Comparison of ENCODE assay signal across 1 cellular context in genomic region chr14:74084277-74085046, GRCh38.
TF ChIP-seq lines count a peak whose summit lies in the region.

ALDH6A1 (minus strand) TSS chr14:74084453; CDS start chr14:74084394, 59 bp downstream.
LIN52 (plus strand) TSS chr14:74084956; CDS start chr14:74084975, 19 bp downstream.

TF ChIP-seq in SK-N-SH, 30 proteins besides CTCF, POLR2A, EP300 and RAD21 (continued from another document):
- TF ChIP-seq USF1 (IDR thresholded peaks at IDR 0.05; ENCODE audit: borderline replicate concordance, low read depth) (peak; percentile 95), CHD2 (IDR thresholded peaks at IDR 0.05; ENCODE audit: low read length, partially characterized antibody) (peak; percentile 27), FOSL2 (IDR thresholded peaks at IDR 0.05; ENCODE audit: borderline replicate concordance, low read depth) (no peak), RCOR1 (IDR thresholded peaks at IDR 0.05; ENCODE audit: low read length) (no peak), MAX (IDR thresholded peaks at IDR 0.05; ENCODE audit: low read depth) (peak; percentile 82), MXI1 (IDR thresholded peaks at IDR 0.05; ENCODE audit: low read depth, low read length) (peak; percentile 80), FOXM1 (IDR thresholded peaks at IDR 0.05; ENCODE audit: low read depth) (no peak), IRF3 (IDR thresholded peaks at IDR 0.05; ENCODE audit: low read depth, low read length) (peak; percentile 66)
TF ChIP-seq in SK-N-SH: peak in this region for 12.
